ENCODE assay signal across 8 cellular contexts in the genomic region with DNA sequence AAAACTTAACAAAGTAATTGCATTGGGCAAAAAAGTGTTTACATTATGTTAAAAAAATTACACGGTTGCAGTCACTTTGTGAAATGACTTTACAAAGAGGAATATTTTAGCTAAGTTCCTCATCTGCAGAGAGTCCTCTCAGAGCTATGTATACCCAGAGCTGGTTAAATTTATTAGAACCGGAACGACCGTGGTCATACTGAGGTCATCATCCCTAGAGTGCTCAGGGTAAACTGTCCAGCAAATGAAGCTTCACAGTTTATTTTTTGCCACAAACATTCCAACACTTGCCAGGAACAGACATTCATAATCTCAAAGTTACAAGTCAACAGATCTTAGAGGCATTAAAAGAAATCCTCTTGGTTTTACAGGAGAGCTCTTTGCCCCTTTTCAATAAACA. TPM values are rescaled to one million over a fixed set of nuclear protein-coding genes. Genes with fewer than 3 reads are reported as not detected.
DNase-seq lines count a peak whose midpoint lies in the region; TF ChIP-seq lines count a peak whose summit lies in the region.

No MANE protein-coding gene starts in this region.

- H3K9me3 Mint-ChIP-seq in activated naive CD4-positive, alpha-beta T cell treated with anti-CD3 and anti-CD28 coated beads, Interleukin-2, amount 10 ng/mL, durations not matched to agents 7 days and 5 days, result peaks cover 16% of the 10 kb centered on the region
- no peaks in the 10 kb centered on the region for H3K9me3 Mint-ChIP-seq in type B pancreatic cell

- no peak overlapping the region for H3K27ac Mint-ChIP-seq in activated naive CD4-positive, alpha-beta T cell treated with anti-CD3 and anti-CD28 coated beads, Interleukin-2, amount 10 ng/mL, durations not matched to agents 7 days and 5 days
- H3K27ac Mint-ChIP-seq in type B pancreatic cell, result no peak overlapping the region

- TF ChIP-seq CTCF in VCaP (conservative IDR thresholded peaks at IDR 0.05) (no peak), type B pancreatic cell (conservative IDR thresholded peaks at IDR 0.05) (no peak)

- H3K9ac ChIP-seq in iPS-15b (ENCODE audit: low read depth, low read length), result no peak overlapping the region

- peak overlapping the region; percentile 78 for H3K4me3 ChIP-seq in iPS-15b (ENCODE audit: low read depth, low read length)

- peak overlapping the region; percentile 82 for H3K4me3 Mint-ChIP-seq in activated naive CD4-positive, alpha-beta T cell treated with anti-CD3 and anti-CD28 coated beads, Interleukin-2, amount 10 ng/mL, durations not matched to agents 7 days and 5 days
- peak overlapping the region; percentile 90 for H3K4me3 Mint-ChIP-seq in type B pancreatic cell

- no peaks in the 10 kb centered on the region for H3K36me3 ChIP-seq in iPS-15b (ENCODE audit: control insufficient read depth, insufficient read depth, low read length)

- no peaks in the 10 kb centered on the region for H3K9me3 ChIP-seq in iPS-15b (ENCODE audit: control insufficient read depth, insufficient read depth, low read length)

- H3K27me3 ChIP-seq in iPS-15b (ENCODE audit: control insufficient read depth, insufficient read depth, low read length), result peaks cover 15% of the 10 kb centered on the region

- H3K4me1 Mint-ChIP-seq in activated naive CD4-positive, alpha-beta T cell treated with anti-CD3 and anti-CD28 coated beads, Interleukin-2, amount 10 ng/mL, durations not matched to agents 7 days and 5 days, result peaks cover 58% of the 10 kb centered on the region
- peaks cover 15% of the 10 kb centered on the region for H3K4me1 Mint-ChIP-seq in type B pancreatic cell (ENCODE audit: unreplicated experiment)

- H3K27me3 Mint-ChIP-seq in activated naive CD4-positive, alpha-beta T cell treated with anti-CD3 and anti-CD28 coated beads, Interleukin-2, amount 10 ng/mL, durations not matched to agents 7 days and 5 days, result peaks cover 13% of the 10 kb centered on the region
- peaks cover 12% of the 10 kb centered on the region for H3K27me3 Mint-ChIP-seq in type B pancreatic cell

- CTCF ChIA-PET in activated naive CD4-positive, alpha-beta T cell treated with anti-CD3 and anti-CD28 coated beads, Interleukin-2, amount 10 ng/mL, durations not matched to agents 7 days and 5 days (lab: Charles Lee), result interaction anchor here (0.6 to 1.7 kb wide), 3 partner anchors 10 to 185 kb away, joined by 3 to 5 read pairs (median 4); no protein-coding TSS in a partner anchor

- peaks cover 36% of the 10 kb centered on the region for H3K36me3 Mint-ChIP-seq in activated naive CD4-positive, alpha-beta T cell treated with anti-CD3 and anti-CD28 coated beads, Interleukin-2, amount 10 ng/mL, durations not matched to agents 7 days and 5 days
- H3K36me3 Mint-ChIP-seq in type B pancreatic cell, result peaks cover 9% of the 10 kb centered on the region

- H3K27ac ChIP-seq in VCaP, result peak overlapping the region; percentile 64; the same call in 1 of the 2 replicates

- peaks cover 3% of the 10 kb centered on the region for H3K4me1 ChIP-seq in iPS-15b (ENCODE audit: control insufficient read depth, insufficient read depth, low read length)

- DNase-seq in activated naive CD4-positive, alpha-beta T cell treated with anti-CD3 and anti-CD28 coated beads, Interleukin-2, amount 10 ng/mL, durations not matched to agents 7 days and 5 days, result no peak
- no peak for DNase-seq in activated naive CD4-positive, alpha-beta T cell (lab: John Stamatoyannopoulos, UW)
- DNase-seq in type B pancreatic cell (ENCODE audit: extremely low spot score, unreplicated experiment) (no peak), cerebellum (ENCODE audit: low spot score) (no peak), NCI-H2196 treated with DMSO at 0.1 percent for 48 hours (lab: John Stamatoyannopoulos, UW; ENCODE audit: unreplicated experiment) (no peak)
- no peak for DNase-seq in activated effector memory CD4-positive, alpha-beta T cell treated with anti-CD3 and anti-CD28 coated beads, Interleukin-2, amount 50 U/mL, for 16 hours

RNA-seq across cellular contexts. Expression of a gene that starts 0.9 kb away (rescaled TPM):
- total RNA-seq in type B pancreatic cell (ENCODE audit: low replicate concordance) (0.29 and 2.0 TPM in 2 replicates), cerebellum (3.2 TPM)
